8 cellular contexts compared by ENCODE assay signal in the genomic region with DNA sequence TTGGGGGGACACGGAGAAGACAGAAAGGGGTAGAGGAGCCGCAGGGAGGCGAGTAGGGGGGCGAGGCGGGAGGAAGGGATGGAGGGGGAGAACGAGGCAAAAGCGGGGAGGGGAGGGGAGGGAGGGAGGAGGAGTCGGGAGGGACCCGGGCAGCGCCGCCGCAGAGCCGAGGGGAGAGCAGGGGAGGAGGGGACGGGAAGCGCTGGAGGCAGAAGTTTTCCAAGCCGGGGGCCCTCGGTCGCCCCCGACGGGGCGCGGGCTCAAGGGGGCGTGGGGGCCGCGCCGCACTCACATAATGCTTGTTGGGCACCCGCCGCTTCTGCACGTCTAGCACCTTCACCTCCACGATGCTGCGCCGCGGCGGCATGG. TPM values are rescaled to one million over a fixed set of nuclear protein-coding genes. Genes with fewer than 3 reads are reported as not detected.
DNase-seq lines count a peak whose midpoint lies in the region; ATAC-seq and TF ChIP-seq lines count a peak whose summit lies in the region.

No MANE protein-coding gene starts in this region.

- peaks cover 0 to 3% of the 10 kb centered on the region in 2 experiments; a peak in 1 of 5 replicates for H3K9me3 Mint-ChIP-seq in H9
- H3K9me3 Mint-ChIP-seq in activated CD8-positive, alpha-beta T cell treated with anti-CD3 and anti-CD28 coated beads for 36 hours = no peaks in the 10 kb centered on the region

- peak overlapping the region; percentile 66 for H3K18ac ChIP-seq in H9 (ENCODE audit: insufficient read length, low read depth, low read length)
- H3K18ac ChIP-seq in trophoblast cell (ENCODE audit: low read length) = peak overlapping the region; percentile 97

- H2BK12ac ChIP-seq in H9 (ENCODE audit: insufficient read length, low read depth, low read length) (no peak overlapping the region), trophoblast cell (ENCODE audit: low read length) (peak overlapping the region; percentile 53)

- H3K27ac Mint-ChIP-seq in H9 = peak overlapping the region in 1 of 3 experiments; percentile 89; a peak in 2 of 7 replicates
- no peak overlapping the region for H3K27ac Mint-ChIP-seq in activated CD8-positive, alpha-beta T cell treated with anti-CD3 and anti-CD28 coated beads for 36 hours

- H3K27ac ChIP-seq in H9 (ENCODE audit: insufficient read length, low read depth, low read length) = no peak overlapping the region
- H3K27ac ChIP-seq in cardiac muscle cell = peak overlapping the region; percentile 63
- peak overlapping the region; percentile 86 for H3K27ac ChIP-seq in trophoblast cell (ENCODE audit: low read depth, low read length)

- no peak overlapping the region for H4K8ac ChIP-seq in H9 (replicated peaks; ENCODE audit: insufficient read length, low read depth, low read length)
- H4K8ac ChIP-seq in trophoblast cell (ENCODE audit: low read depth, low read length) = peak overlapping the region; percentile 70

- TF ChIP-seq CTCF in AG09309 (IDR thresholded peaks at IDR 0.05; ENCODE audit: control insufficient read depth, insufficient read depth, low read depth, low read length, missing control alignments) (no peak), H9 (conservative IDR thresholded peaks at IDR 0.05) (no peak), cardiac muscle cell (IDR thresholded peaks at IDR 0.05; ENCODE audit: low read depth, low read length) (no peak)
- no peak for TF ChIP-seq CTCF in activated CD8-positive, alpha-beta T cell treated with anti-CD3 and anti-CD28 coated beads for 36 hours (IDR thresholded peaks at IDR 0.05)

- H3K4me1 Mint-ChIP-seq in H9 = peaks cover 42 to 65% of the 10 kb centered on the region in 2 experiments
- H3K4me1 Mint-ChIP-seq in activated CD8-positive, alpha-beta T cell treated with anti-CD3 and anti-CD28 coated beads for 36 hours (ENCODE audit: low read depth) = peaks cover 9% of the 10 kb centered on the region

- H3K23ac ChIP-seq in H9 (ENCODE audit: insufficient read length, low read depth, low read length) (no peak overlapping the region), trophoblast cell (ENCODE audit: low read length) (no peak overlapping the region)

- no CpG with 5 or more reads among the region's 34 CpGs for WGBS in H9 (ENCODE audit: extremely low coverage, insufficient read length, low lambda C conversion rate)
- WGBS in trophoblast cell (ENCODE audit: extremely low coverage, insufficient coverage, insufficient read length) = no CpG with 5 or more reads among the region's 34 CpGs

- H3K9me3 ChIP-seq in H9 (ENCODE audit: control insufficient read depth, low read depth, low read length) (no peaks in the 10 kb centered on the region), cardiac muscle cell (ENCODE audit: low read depth) (no peaks in the 10 kb centered on the region), trophoblast cell (ENCODE audit: insufficient read depth, low read depth, low read length) (no peaks in the 10 kb centered on the region)

- intact Hi-C loops in activated CD8-positive, alpha-beta T cell treated with anti-CD3 and anti-CD28 coated beads for 36 hours (cut with micrococcal nuclease) = no loop called here

- H3K79me1 ChIP-seq in H9 (ENCODE audit: insufficient read depth, low read depth, low read length, poor library complexity, severe bottlenecking) (peaks cover 2% of the 10 kb centered on the region), trophoblast cell (ENCODE audit: low read length) (peaks cover 25% of the 10 kb centered on the region)

- H3K27me3 ChIP-seq in H9 (ENCODE audit: insufficient read depth, low read length) = no peaks in the 10 kb centered on the region
- H3K27me3 ChIP-seq in cardiac muscle cell = no peaks in the 10 kb centered on the region
- H3K27me3 ChIP-seq in trophoblast cell (ENCODE audit: insufficient read depth, low read length) = no peaks in the 10 kb centered on the region

- H3K14ac ChIP-seq in H9 (ENCODE audit: insufficient read depth, low read length) = peak overlapping the region; percentile 30; the same call in 1 of the 2 replicates
- peak overlapping the region; percentile 96 for H3K14ac ChIP-seq in trophoblast cell (ENCODE audit: low read length)

- H2AFZ ChIP-seq in H9 (ENCODE audit: low read length) (no peak overlapping the region), trophoblast cell (ENCODE audit: insufficient read depth, low read length, poor library complexity) (peak overlapping the region; percentile 85)

- H3K4me3 Mint-ChIP-seq in H9 = peak overlapping the region; percentile 83 to 85
- peak overlapping the region; percentile 25 for H3K4me3 Mint-ChIP-seq in activated CD8-positive, alpha-beta T cell treated with anti-CD3 and anti-CD28 coated beads for 36 hours

- H2BK5ac ChIP-seq in H9 (ENCODE audit: insufficient read length, low read length) = no peak overlapping the region
- peak overlapping the region; percentile 73 for H2BK5ac ChIP-seq in trophoblast cell (ENCODE audit: low read depth, low read length, poor library complexity)

- H3K23me2 ChIP-seq in H9 (ENCODE audit: insufficient read length, low read depth, low read length, poor library complexity, severe bottlenecking) = peaks cover 8% of the 10 kb centered on the region

- H3K4ac ChIP-seq in H9 (ENCODE audit: low read depth, low read length) (no peak overlapping the region), trophoblast cell (ENCODE audit: low read depth, low read length) (peak overlapping the region; percentile 87)

- POLR2A ChIA-PET in activated CD8-positive, alpha-beta T cell treated with anti-CD3 and anti-CD28 coated beads for 36 hours (lab: Charles Lee) = no interaction called here

- H3K4me3 ChIP-seq in AG09309 (ENCODE audit: control insufficient read depth, low read depth, low read length) (peak overlapping the region; percentile 67), cardiac muscle cell (peak overlapping the region; percentile 86), trophoblast cell (ENCODE audit: low read depth, low read length) (peak overlapping the region; percentile 94)

- CTCF ChIA-PET in activated CD8-positive, alpha-beta T cell treated with anti-CD3 and anti-CD28 coated beads for 36 hours (lab: Charles Lee) = interaction anchor here (1.4 kb wide), 1 partner anchor 161 kb away, joined by 3 read pairs; no protein-coding TSS in a partner anchor

- H3K9ac ChIP-seq in H9 (ENCODE audit: extremely low read depth, insufficient read length, low read length) (peak overlapping the region; percentile 51), trophoblast cell (ENCODE audit: low read length) (peak overlapping the region; percentile 98)

- peaks cover 3 to 24% (median 6%) of the 10 kb centered on the region in 3 experiments; a peak in 6 of 7 replicates for H3K36me3 Mint-ChIP-seq in H9 (ENCODE audit: insufficient read depth in 1 of 3, low read depth in 3 of 3)
- H3K36me3 Mint-ChIP-seq in activated CD8-positive, alpha-beta T cell treated with anti-CD3 and anti-CD28 coated beads for 36 hours (ENCODE audit: low read depth) = no peaks in the 10 kb centered on the region

- no peak overlapping the region for H3K56ac ChIP-seq in H9 (ENCODE audit: insufficient read length, low read depth, low read length)

- H3K36me3 ChIP-seq in cardiac muscle cell (no peaks in the 10 kb centered on the region), trophoblast cell (ENCODE audit: control insufficient read depth in 1 of 2, insufficient read depth in 2 of 2, low read length in 2 of 2) (peaks cover 3 to 9% of the 10 kb centered on the region in 2 experiments)

- no peak overlapping the region for H2AK5ac ChIP-seq in H9 (ENCODE audit: insufficient read length, low read length)
- peak overlapping the region; percentile 14 for H2AK5ac ChIP-seq in trophoblast cell (ENCODE audit: low read length)

- H4K91ac ChIP-seq in H9 (ENCODE audit: insufficient read length, low read depth, low read length) (no peak overlapping the region), trophoblast cell (ENCODE audit: low read depth, low read length) (peak overlapping the region; percentile 93)

- peak overlapping the region; percentile 90 for H4K12ac ChIP-seq in trophoblast cell (ENCODE audit: low read depth, low read length)

- H4K5ac ChIP-seq in H9 (ENCODE audit: insufficient read length, low read depth, low read length) = no peak overlapping the region

- peaks cover 2% of the 10 kb centered on the region for H3K27me3 Mint-ChIP-seq in H9 (ENCODE audit: low read depth)
- peaks cover 34% of the 10 kb centered on the region for H3K27me3 Mint-ChIP-seq in activated CD8-positive, alpha-beta T cell treated with anti-CD3 and anti-CD28 coated beads for 36 hours

- no peak overlapping the region for H2BK15ac ChIP-seq in H9 (ENCODE audit: low read depth, low read length)

- no peak overlapping the region for H2BK120ac ChIP-seq in H9 (ENCODE audit: low read depth, low read length, poor library complexity, severe bottlenecking)
- H2BK120ac ChIP-seq in trophoblast cell (ENCODE audit: insufficient read depth, low read length, poor library complexity) = peak overlapping the region; percentile 75

- 0 out of 2 replicates have a peak, but pooled peaks cover 2% of the 10 kb centered on the region for H3K4me1 ChIP-seq in H9 (ENCODE audit: insufficient read depth, low read length)
- H3K4me1 ChIP-seq in cardiac muscle cell (ENCODE audit: low read depth) = peaks cover 3% of the 10 kb centered on the region
- peaks cover 20 to 32% of the 10 kb centered on the region in 2 experiments for H3K4me1 ChIP-seq in trophoblast cell (ENCODE audit: control insufficient read depth in 1 of 2, insufficient read depth in 2 of 2, low read length in 2 of 2)

- H2BK20ac ChIP-seq in H9 (ENCODE audit: low read depth, low read length, poor library complexity, severe bottlenecking) = no peak overlapping the region

- no peak overlapping the region for H3T11ph ChIP-seq in H9 (ENCODE audit: low read length)

- no peak for DNase-seq in AG09309 (ENCODE audit: low read depth)
- DNase-seq in H9 = peak; percentile 61
- DNase-seq in activated CD8-positive, alpha-beta T cell treated with anti-CD3 and anti-CD28 coated beads for 36 hours = peak; percentile 10
- DNase-seq in cardiac muscle cell (ENCODE audit: low read depth in 1 of 2, low spot score in 1 of 2) = peak in 1 of 2 donors; percentile 62
- DNase-seq in trophoblast cell = no peak
- no peak for DNase-seq in NCI-H774 (lab: John Stamatoyannopoulos, UW)

- ATAC-seq in activated CD8-positive, alpha-beta T cell treated with anti-CD3 and anti-CD28 coated beads for 36 hours = peak; percentile 34
- ATAC-seq in GM21576 (IDR thresholded peaks at IDR 0.05; ENCODE audit: unreplicated experiment) = no peak
- ATAC-seq in GM21390 (IDR thresholded peaks at IDR 0.05; ENCODE audit: unreplicated experiment) = no peak

- H3K79me2 ChIP-seq in H9 (ENCODE audit: insufficient read depth, low read length) (peaks cover 4% of the 10 kb centered on the region; the same call in 1 of the 2 replicates), trophoblast cell (ENCODE audit: control insufficient read depth, insufficient read depth, low read length, poor library complexity) (peaks cover 10% of the 10 kb centered on the region)

- peak overlapping the region; percentile 60 for H3K4me2 ChIP-seq in H9 (ENCODE audit: insufficient read depth, insufficient read length, low read length)
- peak overlapping the region; percentile 84 for H3K4me2 ChIP-seq in trophoblast cell (ENCODE audit: low read length)

- no peaks in the 10 kb centered on the region for H4K20me1 ChIP-seq in H9 (ENCODE audit: control insufficient read depth, insufficient read depth, insufficient read length)

RNA-seq across cellular contexts. Expression of gene SH3PXD2B, which starts 0.4 kb away (rescaled TPM):
- 48.1 and 49.0 TPM in 2 replicates for total RNA-seq in H9 (2021)
- under 1 TPM; 0.38 to 0.47 TPM for total RNA-seq in activated CD8-positive, alpha-beta T cell treated with anti-CD3 and anti-CD28 coated beads for 36 hours
- total RNA-seq in cardiac muscle cell = 19.7 and 27.6 TPM in 2 replicates
- polyA plus RNA-seq in cardiac muscle cell = 13.9 and 20.3 TPM in 2 replicates
- polyA plus RNA-seq in trophoblast cell (2013) = 40.1 and 41.6 TPM in 2 replicates

Comparison
In these comparisons a context has a peak if more than half of its experiments do, and no peak if none do; other contexts are left out.
1. DNase-seq: peak in H9 (single experiment) and activated CD8-positive, alpha-beta T cell treated with anti-CD3 and anti-CD28 coated beads for 36 hours (single experiment); none in AG09309 (single experiment), trophoblast cell (0 of 2) and NCI-H774 (single experiment).
2. RNA of gene SH3PXD2B, which starts 0.4 kb away (total RNA-seq): 48.1 to 49.0 TPM in H9 and 19.7 to 27.6 TPM in cardiac muscle cell; 0.38 to 0.47 TPM in activated CD8-positive, alpha-beta T cell treated with anti-CD3 and anti-CD28 coated beads for 36 hours; every median in the first group is over 10 times any median in the second.
3. Peak in every context shown above with its lines, with median percentiles within 50 percentile points of each other: H3K4me3 ChIP-seq.